20 cellular contexts compared by ENCODE assay signal in genomic region chr1:88855986-88856385, GRCh38.
"Had no signal": no experiment of that assay in that cellular context is flagged by ENCODE, and none has a peak within 500 bp of the region (broad histone marks: within the 10 kb centered on the region; RNA-seq: fewer than 3 reads in every experiment).

No MANE protein-coding gene starts in this region.

- H3K4me1 Mint-ChIP-seq: activated B cell treated with CpG ODN at 0.5 μM for 24 hours had no signal

- H3K4me3 Mint-ChIP-seq: activated B cell treated with CpG ODN at 0.5 μM for 24 hours; activated CD4-positive, alpha-beta memory T cell treated with anti-CD3 and anti-CD28 coated beads for 36 hours; activated T-helper 17 cell treated with anti-CD3 and anti-CD28 coated beads, Interleukin-2, amount 50 U/mL, for 72 hours; dendritic cell treated with granulocyte-macrophage colony-stimulating factor and Interleukin-4, amounts not matched to agents 40 ng/mL and 50 ng/mL, for 4 days; naive thymus-derived CD8-positive, alpha-beta T cell; stimulated activated naive B cell treated with anti-CD40 and anti-IgM and Interleukin-4, amounts not matched to agents 10 μg/mL and 1 μg/mL and 100 μg/mL, for 72 hours; T-cell had no signal

- H3K27me3 Mint-ChIP-seq: activated B cell treated with CpG ODN at 0.5 μM for 24 hours; activated CD4-positive, alpha-beta memory T cell treated with anti-CD3 and anti-CD28 coated beads for 36 hours; activated T-helper 17 cell treated with anti-CD3 and anti-CD28 coated beads, Interleukin-2, amount 50 U/mL, for 72 hours; dendritic cell treated with granulocyte-macrophage colony-stimulating factor and Interleukin-4, amounts not matched to agents 40 ng/mL and 50 ng/mL, for 4 days; naive thymus-derived CD8-positive, alpha-beta T cell; stimulated activated naive B cell treated with anti-CD40 and anti-IgM and Interleukin-4, amounts not matched to agents 10 μg/mL and 1 μg/mL and 100 μg/mL, for 72 hours; T-cell had no signal

- H3K27ac Mint-ChIP-seq: activated B cell treated with CpG ODN at 0.5 μM for 24 hours; activated CD4-positive, alpha-beta memory T cell treated with anti-CD3 and anti-CD28 coated beads for 36 hours; activated T-helper 17 cell treated with anti-CD3 and anti-CD28 coated beads, Interleukin-2, amount 50 U/mL, for 72 hours; dendritic cell treated with granulocyte-macrophage colony-stimulating factor and Interleukin-4, amounts not matched to agents 40 ng/mL and 50 ng/mL, for 4 days; stimulated activated naive B cell treated with anti-CD40 and anti-IgM and Interleukin-4, amounts not matched to agents 10 μg/mL and 1 μg/mL and 100 μg/mL, for 72 hours had no signal

- ATAC-seq: activated T-helper 17 cell treated with anti-CD3 and anti-CD28 coated beads, Interleukin-2, amount 50 U/mL, for 72 hours; gastroesophageal sphincter; heart right ventricle; naive thymus-derived CD8-positive, alpha-beta T cell; stimulated activated naive B cell treated with anti-CD40 and anti-IgM and Interleukin-4, amounts not matched to agents 10 μg/mL and 1 μg/mL and 100 μg/mL, for 72 hours; T-cell; upper lobe of right lung had no signal

- H3K4me3 ChIP-seq: gastroesophageal sphincter, heart right ventricle, sigmoid colon, spleen, upper lobe of right lung had no signal

- H3K9me3 Mint-ChIP-seq: activated B cell treated with CpG ODN at 0.5 μM for 24 hours; activated CD4-positive, alpha-beta memory T cell treated with anti-CD3 and anti-CD28 coated beads for 36 hours; activated T-helper 17 cell treated with anti-CD3 and anti-CD28 coated beads, Interleukin-2, amount 50 U/mL, for 72 hours; dendritic cell treated with granulocyte-macrophage colony-stimulating factor and Interleukin-4, amounts not matched to agents 40 ng/mL and 50 ng/mL, for 4 days; naive thymus-derived CD8-positive, alpha-beta T cell; stimulated activated naive B cell treated with anti-CD40 and anti-IgM and Interleukin-4, amounts not matched to agents 10 μg/mL and 1 μg/mL and 100 μg/mL, for 72 hours; T-cell had no signal

- DNase-seq: activated B cell treated with CpG ODN at 0.5 μM for 24 hours; activated CD4-positive, alpha-beta memory T cell treated with anti-CD3 and anti-CD28 coated beads for 36 hours; activated CD4-positive, alpha-beta T cell treated with anti-CD3 and anti-CD28 coated beads for 4 hours; activated naive CD4-positive, alpha-beta T cell; activated T-cell treated with anti-CD3 and anti-CD28 coated beads for 4 hours; aorta; brain microvascular endothelial cell; heart right ventricle; naive thymus-derived CD8-positive, alpha-beta T cell; sigmoid colon; SK-N-SH; spleen; stimulated activated CD4-positive, alpha-beta T cell treated with anti-CD3 and anti-CD28 coated beads, Interleukin-4, amount 100 ng/mL, for 4 hours; stimulated activated naive B cell treated with anti-CD40 and anti-IgM and Interleukin-4, amounts not matched to agents 10 μg/mL and 1 μg/mL and 100 μg/mL, for 72 hours; T-cell; T-helper 9 cell; upper lobe of right lung had no signal
